8 cellular contexts compared by ENCODE assay signal in the genomic region with DNA sequence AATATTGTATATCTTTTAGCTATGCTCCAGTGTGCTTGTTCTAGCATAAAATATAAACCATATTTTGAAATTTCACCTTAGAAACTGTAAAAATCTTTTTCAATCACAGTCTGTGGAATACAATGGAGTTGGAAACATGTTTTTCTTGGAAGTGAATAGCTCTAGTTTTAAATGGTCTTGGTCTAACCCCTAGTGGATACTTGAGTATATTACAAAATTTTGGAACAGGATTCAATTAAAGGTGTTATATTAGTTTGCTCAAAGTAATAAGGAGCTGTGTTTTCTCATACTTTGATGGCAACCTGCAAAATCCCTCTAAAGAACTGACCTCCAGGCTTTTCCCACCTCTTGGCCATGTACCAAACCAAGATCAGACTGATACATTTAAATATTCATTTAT. TPM values are rescaled to one million over a fixed set of nuclear protein-coding genes. Genes with fewer than 3 reads are reported as not detected.
DNase-seq lines count a peak whose midpoint lies in the region; ATAC-seq, FAIRE-seq and TF ChIP-seq lines count a peak whose summit lies in the region.

No MANE protein-coding gene starts in this region.

- no peak overlapping the region for H3K4me2 ChIP-seq in Loucy (ENCODE audit: low read depth, low read length, poor library complexity, severe bottlenecking)

- H3K9me2 ChIP-seq in Loucy (replicated peaks; ENCODE audit: low read depth, low read length) = no peaks in the 10 kb centered on the region

- intact Hi-C loops in mucosa of descending colon (cut with DNase I, micrococcal nuclease) = no loop called here

- H3K9me3 ChIP-seq in Loucy (ENCODE audit: insufficient read depth, low read depth, low read length) (no peaks in the 10 kb centered on the region), mucosa of descending colon (no peaks in the 10 kb centered on the region)

- no peaks in the 10 kb centered on the region for H3K79me2 ChIP-seq in Loucy (ENCODE audit: insufficient read depth, low read length)

- no peaks in the 10 kb centered on the region for H4K20me1 ChIP-seq in Loucy (ENCODE audit: insufficient read depth, low read length, poor library complexity, severe bottlenecking)

- no peak overlapping the region for H3K9ac ChIP-seq in Loucy (ENCODE audit: low read depth, low read length, poor library complexity, severe bottlenecking)

- H3K4me1 ChIP-seq in Loucy (ENCODE audit: insufficient read depth, low read length, poor library complexity, severe bottlenecking) = no peaks in the 10 kb centered on the region
- no peaks in the 10 kb centered on the region for H3K4me1 ChIP-seq in mucosa of descending colon (ENCODE audit: low read depth)

- TF ChIP-seq CTCF in D721Med (IDR thresholded peaks at IDR 0.05; ENCODE audit: insufficient read depth, missing control alignments) (peak; percentile 34), Loucy (conservative IDR thresholded peaks at IDR 0.05; ENCODE audit: low read length) (peak; percentile 45), bronchial epithelial cell (IDR thresholded peaks at IDR 0.05; ENCODE audit: insufficient read depth, low read length, severe bottlenecking) (peak; percentile 6), mucosa of descending colon (IDR thresholded peaks at IDR 0.05) (no peak), GM20000 (IDR thresholded peaks at IDR 0.05; ENCODE audit: extremely low read depth, missing control alignments) (no peak)

- FAIRE-seq in D721Med (lab: Jason Lieb, UNC) (no peak), bronchial epithelial cell (lab: Jason Lieb, UNC) (no peak)

- peaks cover 59% of the 10 kb centered on the region; the same call in 1 of the 2 replicates for H3K36me3 ChIP-seq in Loucy (ENCODE audit: insufficient read depth, low read length)
- peaks cover 1% of the 10 kb centered on the region for H3K36me3 ChIP-seq in bronchial epithelial cell (ENCODE audit: control insufficient read depth, insufficient read depth, low read length)
- H3K36me3 ChIP-seq in mucosa of descending colon (ENCODE audit: low read depth) = no peaks in the 10 kb centered on the region

- DNase-seq in D721Med (ENCODE audit: insufficient read length, low spot score) (no peak), bronchial epithelial cell (ENCODE audit: low read depth) (peak; percentile 16), lung microvascular endothelial cell (ENCODE audit: low read depth in 2 of 2) (peak; percentile 14 to 34), mucosa of descending colon (no peak), GM20000 (ENCODE audit: low spot score) (no peak)
- DNase-seq in effector CD8-positive, alpha-beta T cell (lab: John Stamatoyannopoulos, UW) = no peak

- no peaks in the 10 kb centered on the region for H3F3A ChIP-seq in Loucy (ENCODE audit: low read depth)

- no peak overlapping the region for H2AFZ ChIP-seq in Loucy (ENCODE audit: low read length)

- H3K4me3 ChIP-seq in Loucy (ENCODE audit: low read length, poor library complexity, severe bottlenecking) (no peak overlapping the region), bronchial epithelial cell (ENCODE audit: low read depth, low read length) (no peak overlapping the region), mucosa of descending colon (no peak overlapping the region)

- no peaks in the 10 kb centered on the region for H3K27me3 ChIP-seq in Loucy (ENCODE audit: insufficient read depth, low read length, poor library complexity, severe bottlenecking)
- no peaks in the 10 kb centered on the region for H3K27me3 ChIP-seq in bronchial epithelial cell (ENCODE audit: control insufficient read depth, insufficient read depth, low read length)

- no peak for ATAC-seq in mucosa of descending colon
- no peak for ATAC-seq in GM21390 (IDR thresholded peaks at IDR 0.05; ENCODE audit: unreplicated experiment)

RNA-seq across cellular contexts. Expression of a gene that starts 48.2 kb away (rescaled TPM):
- 47.9 and 49.9 TPM in 2 replicates for total RNA-seq in bronchial epithelial cell
- total RNA-seq in lung microvascular endothelial cell = under 0.01 and 0.22 TPM in 2 replicates
- 10 to 100 TPM; 15.5 to 18.8 (median 16.5) TPM for total RNA-seq in mucosa of descending colon

RNA-seq across cellular contexts. Expression of a gene that starts 56.6 kb away (rescaled TPM):
- total RNA-seq in bronchial epithelial cell = not detected in 2 replicates
- not detected in 2 replicates for total RNA-seq in lung microvascular endothelial cell
- not detected for total RNA-seq in mucosa of descending colon

Comparison
In these comparisons a context has a peak if more than half of its experiments do, and no peak if none do; other contexts are left out.
1. DNase-seq: peak in bronchial epithelial cell (single experiment) and lung microvascular endothelial cell (2 of 2); none in D721Med (single experiment), mucosa of descending colon (0 of 3), GM20000 (single experiment) and effector CD8-positive, alpha-beta T cell (single experiment).
2. CTCF ChIP-seq: peak in D721Med (single experiment), Loucy (single experiment) and bronchial epithelial cell (single experiment); none in mucosa of descending colon (single experiment) and GM20000 (single experiment).
3. RNA of a gene that starts 48.2 kb away (total RNA-seq): 47.9 to 49.9 TPM in bronchial epithelial cell and 15.5 to 18.8 TPM in mucosa of descending colon; under 0.01 to 0.22 TPM in lung microvascular endothelial cell; every median in the first group is over 10 times any median in the second.